In the genomic region with DNA sequence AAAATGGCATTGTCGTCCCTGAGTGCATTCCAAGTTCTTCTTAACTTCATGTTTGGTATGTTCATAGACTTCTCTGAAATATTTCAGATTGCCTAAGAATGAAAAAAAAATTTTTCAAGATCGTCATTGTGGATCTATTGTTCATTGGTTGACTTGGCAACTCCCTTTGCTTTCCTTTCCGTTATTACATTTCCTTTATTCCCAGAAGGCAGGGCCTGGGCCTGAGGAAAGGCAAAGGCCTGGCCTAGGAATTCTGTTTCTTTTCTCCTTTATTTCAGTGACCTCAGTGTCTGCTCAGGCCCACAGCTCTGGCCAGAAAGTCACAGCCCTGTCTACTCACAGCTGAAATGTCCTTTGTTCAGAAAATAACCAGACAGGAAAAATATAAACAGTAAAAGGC, we compare ENCODE assay signal across 22 cellular contexts.
A peak's percentile ranks its signal among the peaks of the same experiment; 100 is the strongest.
DNase-seq lines count a peak whose midpoint lies in the region; ATAC-seq and TF ChIP-seq lines count a peak whose summit lies in the region.
"Had no signal": no experiment of that assay in that cellular context is flagged by ENCODE, and none has a peak within 500 bp of the region (broad histone marks: within the 10 kb centered on the region; RNA-seq: fewer than 3 reads in every experiment).

No MANE protein-coding gene starts in this region.

- no peak for TF ChIP-seq POLR2A in gastroesophageal sphincter (IDR thresholded peaks at IDR 0.05)

- no peak overlapping the region for H3K27ac Mint-ChIP-seq in CD14-positive monocyte
- H3K27ac Mint-ChIP-seq in activated CD8-positive, alpha-beta T cell treated with anti-CD3 and anti-CD28 coated beads, Interleukin-2, amount 10 ng/mL, durations not matched to agents 7 days and 5 days: no peak overlapping the region

- no peak overlapping the region for H3K4me3 Mint-ChIP-seq in CD14-positive monocyte
- no peak overlapping the region for H3K4me3 Mint-ChIP-seq in activated CD8-positive, alpha-beta T cell treated with anti-CD3 and anti-CD28 coated beads, Interleukin-2, amount 10 ng/mL, durations not matched to agents 7 days and 5 days

- TF ChIP-seq CTCF in gastroesophageal sphincter (IDR thresholded peaks at IDR 0.05) (no peak), CD14-positive monocyte (IDR thresholded peaks at IDR 0.05) (no peak)

- DNase-seq in adipocyte (ENCODE audit: low read depth): no peak
- DNase-seq in right cardiac atrium: peak; percentile 52 to 77 (median 63)
- peak; percentile 71 for DNase-seq in pulmonary artery endothelial cell (ENCODE audit: low read depth, low spot score)
- no peak for DNase-seq in 8988T
- DNase-seq in CD14-positive monocyte (ENCODE audit: low spot score): no peak
- no peak for DNase-seq in activated CD8-positive, alpha-beta T cell treated with anti-CD3 and anti-CD28 coated beads, Interleukin-2, amount 10 ng/mL, durations not matched to agents 7 days and 5 days
- DNase-seq: DND-41, GDM1, H7, IMR-90, Karpas-422, MG63, NCI-H1092 treated with DMSO at 0.1 percent for 48 hours, NCI-H2081 treated with DMSO at 0.1 percent for 48 hours, NCI-H510A treated with DMSO at 0.1 percent for 48 hours, NCI-H82, PC-9 had no signal

- ATAC-seq in gastroesophageal sphincter: peak; percentile 80
- peak; percentile 84 to 93 for ATAC-seq in right cardiac atrium
- no peak for ATAC-seq in GM21360 (IDR thresholded peaks at IDR 0.05; ENCODE audit: unreplicated experiment)
- no peak for ATAC-seq in activated CD8-positive, alpha-beta T cell treated with anti-CD3 and anti-CD28 coated beads, Interleukin-2, amount 10 ng/mL, durations not matched to agents 7 days and 5 days
- ATAC-seq: A549, GM12878 had no signal

- H3K27ac ChIP-seq in gastroesophageal sphincter (peak overlapping the region in 3 of 4 donors; percentile 34 to 65 (median 44)), right cardiac atrium (ENCODE audit: low read length) (peak overlapping the region; percentile 43)
- H3K27ac ChIP-seq: A549; BLaER1 treated with 17β-estradiol and CSF1 and Interleukin-3, amounts not matched to agents 10 nM and 100 nM; PC-9 had no signal

- peak overlapping the region; percentile 19 for H3K9ac ChIP-seq in adipocyte (ENCODE audit: low read length)
- H3K9ac ChIP-seq: BLaER1 treated with 17β-estradiol and CSF1 and Interleukin-3, amounts not matched to agents 10 nM and 100 nM had no signal

- no peak for TF ChIP-seq EP300 in gastroesophageal sphincter (IDR thresholded peaks at IDR 0.05)

- H3K9me3 ChIP-seq in adipocyte (ENCODE audit: control insufficient read depth, low read length): no peaks in the 10 kb centered on the region
- no peaks in the 10 kb centered on the region for H3K9me3 ChIP-seq in gastroesophageal sphincter
- no peaks in the 10 kb centered on the region for H3K9me3 ChIP-seq in right cardiac atrium (ENCODE audit: control insufficient read depth, low read length)
- H3K9me3 ChIP-seq: A549; BLaER1 treated with 17β-estradiol and CSF1 and Interleukin-3, amounts not matched to agents 10 nM and 100 nM had no signal

- no peaks in the 10 kb centered on the region for H3K27me3 Mint-ChIP-seq in CD14-positive monocyte (ENCODE audit: low read depth in 3 of 3)
- no peaks in the 10 kb centered on the region for H3K27me3 Mint-ChIP-seq in activated CD8-positive, alpha-beta T cell treated with anti-CD3 and anti-CD28 coated beads, Interleukin-2, amount 10 ng/mL, durations not matched to agents 7 days and 5 days (ENCODE audit: low read depth)

- no peaks in the 10 kb centered on the region for H3K27me3 ChIP-seq in adipocyte (replicated peaks; ENCODE audit: control insufficient read depth, insufficient read depth, low read length)
- no peaks in the 10 kb centered on the region for H3K27me3 ChIP-seq in gastroesophageal sphincter
- H3K27me3 ChIP-seq in right cardiac atrium (ENCODE audit: control insufficient read depth, insufficient read depth): no peaks in the 10 kb centered on the region
- H3K27me3 ChIP-seq: BLaER1 treated with 17β-estradiol and CSF1 and Interleukin-3, amounts not matched to agents 10 nM and 100 nM; MG63 had no signal

- intact Hi-C loops in right cardiac atrium (cut with DNase I) (no loop called here), CD14-positive monocyte (cut with micrococcal nuclease) (no loop called here)

- no peaks in the 10 kb centered on the region for H3K4me1 Mint-ChIP-seq in CD14-positive monocyte
- H3K4me1 Mint-ChIP-seq in activated CD8-positive, alpha-beta T cell treated with anti-CD3 and anti-CD28 coated beads, Interleukin-2, amount 10 ng/mL, durations not matched to agents 7 days and 5 days (ENCODE audit: low read depth): peaks cover 2% of the 10 kb centered on the region

- H3K4me3 ChIP-seq in adipocyte (ENCODE audit: low read length) (no peak overlapping the region), gastroesophageal sphincter (no peak overlapping the region), right cardiac atrium (ENCODE audit: low read length) (no peak overlapping the region)
- H3K4me3 ChIP-seq: A549; BLaER1 treated with 17β-estradiol and CSF1 and Interleukin-3, amounts not matched to agents 10 nM and 100 nM; GM12878; MG63; PC-9 had no signal

- H3K9me3 Mint-ChIP-seq in CD14-positive monocyte: peaks cover 0 to 2% (median 0%) of the 10 kb centered on the region in 7 donors
- H3K9me3 Mint-ChIP-seq in activated CD8-positive, alpha-beta T cell treated with anti-CD3 and anti-CD28 coated beads, Interleukin-2, amount 10 ng/mL, durations not matched to agents 7 days and 5 days (ENCODE audit: insufficient read depth): no peaks in the 10 kb centered on the region

- H3K36me3 ChIP-seq in adipocyte (ENCODE audit: control insufficient read depth, insufficient read depth, low read length, severe bottlenecking): no peaks in the 10 kb centered on the region
- peaks cover 0 to 19% of the 10 kb centered on the region in 2 donors for H3K36me3 ChIP-seq in gastroesophageal sphincter
- H3K36me3 ChIP-seq: MG63 had no signal

- peaks cover 11 to 12% of the 10 kb centered on the region in 2 donors for H3K36me3 Mint-ChIP-seq in CD14-positive monocyte
- H3K36me3 Mint-ChIP-seq in activated CD8-positive, alpha-beta T cell treated with anti-CD3 and anti-CD28 coated beads, Interleukin-2, amount 10 ng/mL, durations not matched to agents 7 days and 5 days (ENCODE audit: low read depth): no peaks in the 10 kb centered on the region

- CTCF ChIA-PET in activated CD8-positive, alpha-beta T cell treated with anti-CD3 and anti-CD28 coated beads, Interleukin-2, amount 10 ng/mL, durations not matched to agents 7 days and 5 days (lab: Charles Lee): no interaction called here

- H3K4me1 ChIP-seq in adipocyte (ENCODE audit: control insufficient read depth, insufficient read depth, low read length) (peaks cover 27% of the 10 kb centered on the region), gastroesophageal sphincter (peaks cover 0 to 14% (median 0%) of the 10 kb centered on the region in 3 donors), right cardiac atrium (ENCODE audit: control insufficient read depth, insufficient read depth, low read length) (peaks cover 7% of the 10 kb centered on the region)
- H3K4me1 ChIP-seq: A549; BLaER1 treated with 17β-estradiol and CSF1 and Interleukin-3, amounts not matched to agents 10 nM and 100 nM had no signal

- WGBS in gastroesophageal sphincter (ENCODE audit: low coverage in 1 of 2), 2 donors: 52 to 63% methylated on average over 3 of the region's 3 CpGs
- WGBS in right cardiac atrium: 43% methylated on average over 3 of the region's 3 CpGs

- POLR2A ChIA-PET in activated CD8-positive, alpha-beta T cell treated with anti-CD3 and anti-CD28 coated beads, Interleukin-2, amount 10 ng/mL, durations not matched to agents 7 days and 5 days (lab: Charles Lee): no interaction called here

Comparison
In these comparisons a context has a peak if more than half of its experiments do, and no peak if none do; other contexts are left out.
1. DNase-seq: peak in right cardiac atrium (3 of 3) and pulmonary artery endothelial cell (single experiment); none in adipocyte (single experiment), 8988T (single experiment), CD14-positive monocyte (single experiment) and activated CD8-positive, alpha-beta T cell treated with anti-CD3 and anti-CD28 coated beads, Interleukin-2, amount 10 ng/mL, durations not matched to agents 7 days and 5 days (single experiment).
2. ATAC-seq: peak in gastroesophageal sphincter (single experiment) and right cardiac atrium (2 of 2); none in GM21360 (single experiment) and activated CD8-positive, alpha-beta T cell treated with anti-CD3 and anti-CD28 coated beads, Interleukin-2, amount 10 ng/mL, durations not matched to agents 7 days and 5 days (single experiment).